8 cellular contexts compared by ENCODE assay signal in genomic region chr11:64566042-64566914, GRCh38. TPM values are rescaled to one million over a fixed set of nuclear protein-coding genes. Genes with fewer than 3 reads are reported as not detected.
DNase-seq lines count a peak whose midpoint lies in the region; ATAC-seq and TF ChIP-seq lines count a peak whose summit lies in the region.

No MANE protein-coding gene starts in this region.

- H3K27ac ChIP-seq in sigmoid colon: no peak overlapping the region

- DNase-seq in activated CD8-positive, alpha-beta memory T cell treated with anti-CD3 and anti-CD28 coated beads, Interleukin-2, amount 10 ng/mL, durations not matched to agents 7 days and 5 days: no peak
- no peak for DNase-seq in activated CD8-positive, alpha-beta memory T cell treated with anti-CD3 and anti-CD28 coated beads, Interleukin-2, amount 50 U/mL, for 4 hours
- DNase-seq in NCI-H526 (lab: John Stamatoyannopoulos, UW) (peak; percentile 59 to 86), hepatic stellate cell (ENCODE audit: low spot score) (peak; percentile 81), sigmoid colon (peak; percentile 87), chondrocyte (ENCODE audit: low spot score) (no peak)
- DNase-seq in activated naive CD4-positive, alpha-beta T cell treated with Interleukin-2 at 50 U/mL for 16 hours: peak; percentile 35

- H3K9me3 Mint-ChIP-seq in activated CD8-positive, alpha-beta memory T cell treated with anti-CD3 and anti-CD28 coated beads, Interleukin-2, amount 10 ng/mL, durations not matched to agents 7 days and 5 days (ENCODE audit: low read depth): no peaks in the 10 kb centered on the region
- no peaks in the 10 kb centered on the region for H3K9me3 Mint-ChIP-seq in chondrocyte (ENCODE audit: low read depth)

- no peaks in the 10 kb centered on the region for H3K36me3 Mint-ChIP-seq in activated CD8-positive, alpha-beta memory T cell treated with anti-CD3 and anti-CD28 coated beads, Interleukin-2, amount 10 ng/mL, durations not matched to agents 7 days and 5 days
- H3K36me3 Mint-ChIP-seq in chondrocyte (ENCODE audit: low read depth): no peaks in the 10 kb centered on the region

- TF ChIP-seq POLR2A in sigmoid colon (IDR thresholded peaks at IDR 0.05): no peak

- H3K9me3 ChIP-seq in sigmoid colon: no peaks in the 10 kb centered on the region

- H3K36me3 ChIP-seq in sigmoid colon: no peaks in the 10 kb centered on the region

- no peak overlapping the region for H3K27ac Mint-ChIP-seq in activated CD8-positive, alpha-beta memory T cell treated with anti-CD3 and anti-CD28 coated beads, Interleukin-2, amount 10 ng/mL, durations not matched to agents 7 days and 5 days
- H3K27ac Mint-ChIP-seq in chondrocyte (ENCODE audit: unreplicated experiment): no peak overlapping the region

- no peak overlapping the region for H3K4me3 Mint-ChIP-seq in activated CD8-positive, alpha-beta memory T cell treated with anti-CD3 and anti-CD28 coated beads, Interleukin-2, amount 10 ng/mL, durations not matched to agents 7 days and 5 days
- no peak overlapping the region for H3K4me3 Mint-ChIP-seq in chondrocyte (ENCODE audit: unreplicated experiment)

- WGBS in sigmoid colon, 2 donors: 17 to 48% methylated on average over 18 of the region's 18 CpGs

- ATAC-seq in activated CD8-positive, alpha-beta memory T cell treated with anti-CD3 and anti-CD28 coated beads, Interleukin-2, amount 10 ng/mL, durations not matched to agents 7 days and 5 days: peak; percentile 49
- no peak for ATAC-seq in HG02610 (IDR thresholded peaks at IDR 0.05; ENCODE audit: unreplicated experiment)

- TF ChIP-seq CTCF in sigmoid colon (IDR thresholded peaks at IDR 0.05) (no peak), chondrocyte (IDR thresholded peaks at IDR 0.05) (no peak)

- no peaks in the 10 kb centered on the region for H3K27me3 Mint-ChIP-seq in activated CD8-positive, alpha-beta memory T cell treated with anti-CD3 and anti-CD28 coated beads, Interleukin-2, amount 10 ng/mL, durations not matched to agents 7 days and 5 days
- H3K27me3 Mint-ChIP-seq in chondrocyte (ENCODE audit: low read depth): peaks cover 7% of the 10 kb centered on the region

- no peaks in the 10 kb centered on the region for H3K27me3 ChIP-seq in sigmoid colon

- H3K4me1 Mint-ChIP-seq in activated CD8-positive, alpha-beta memory T cell treated with anti-CD3 and anti-CD28 coated beads, Interleukin-2, amount 10 ng/mL, durations not matched to agents 7 days and 5 days: peaks cover 2% of the 10 kb centered on the region
- H3K4me1 Mint-ChIP-seq in chondrocyte (ENCODE audit: low read depth): peaks cover 5% of the 10 kb centered on the region

- TF ChIP-seq EP300 in sigmoid colon (IDR thresholded peaks at IDR 0.05): no peak

- intact Hi-C loops in sigmoid colon (cut with DNase I): no loop called here

- no peaks in the 10 kb centered on the region for H3K4me1 ChIP-seq in sigmoid colon

- H3K4me3 ChIP-seq in sigmoid colon: no peak overlapping the region

- CTCF ChIA-PET in activated CD8-positive, alpha-beta memory T cell treated with anti-CD3 and anti-CD28 coated beads, Interleukin-2, amount 10 ng/mL, durations not matched to agents 7 days and 5 days (lab: Charles Lee): interaction anchor here (1.0 kb wide), 1 partner anchor 137 kb away, joined by 3 read pairs; no protein-coding TSS in a partner anchor

RNA-seq across cellular contexts. Expression of gene SLC22A11, which starts 10.5 kb away (rescaled TPM):
- total RNA-seq in activated CD8-positive, alpha-beta memory T cell treated with anti-CD3 and anti-CD28 coated beads, Interleukin-2, amount 10 ng/mL, durations not matched to agents 7 days and 5 days: not detected
- total RNA-seq in sigmoid colon (not detected), chondrocyte (0.15 TPM in 1 of 3 replicates, not detected in the others)
- polyA plus RNA-seq in sigmoid colon: under 1 TPM in 2 of 3 donors, not detected in 1; 0.04 to 0.46 TPM

RNA-seq across cellular contexts. Expression of gene SLC22A12, which starts 24.7 kb away (rescaled TPM):
- not detected for total RNA-seq in activated CD8-positive, alpha-beta memory T cell treated with anti-CD3 and anti-CD28 coated beads, Interleukin-2, amount 10 ng/mL, durations not matched to agents 7 days and 5 days
- total RNA-seq in sigmoid colon (not detected), chondrocyte (not detected in 3 replicates)
- polyA plus RNA-seq in sigmoid colon: not detected

Comparison
In these comparisons a context has a peak if more than half of its experiments do, and no peak if none do; other contexts are left out.
1. DNase-seq: peak in NCI-H526 (2 of 2), activated naive CD4-positive, alpha-beta T cell treated with Interleukin-2 at 50 U/mL for 16 hours (single experiment), hepatic stellate cell (single experiment) and sigmoid colon (single experiment); none in activated CD8-positive, alpha-beta memory T cell treated with anti-CD3 and anti-CD28 coated beads, Interleukin-2, amount 10 ng/mL, durations not matched to agents 7 days and 5 days (single experiment), activated CD8-positive, alpha-beta memory T cell treated with anti-CD3 and anti-CD28 coated beads, Interleukin-2, amount 50 U/mL, for 4 hours (single experiment) and chondrocyte (single experiment).